ENCODE assay signal across 14 cellular contexts in the genomic region with DNA sequence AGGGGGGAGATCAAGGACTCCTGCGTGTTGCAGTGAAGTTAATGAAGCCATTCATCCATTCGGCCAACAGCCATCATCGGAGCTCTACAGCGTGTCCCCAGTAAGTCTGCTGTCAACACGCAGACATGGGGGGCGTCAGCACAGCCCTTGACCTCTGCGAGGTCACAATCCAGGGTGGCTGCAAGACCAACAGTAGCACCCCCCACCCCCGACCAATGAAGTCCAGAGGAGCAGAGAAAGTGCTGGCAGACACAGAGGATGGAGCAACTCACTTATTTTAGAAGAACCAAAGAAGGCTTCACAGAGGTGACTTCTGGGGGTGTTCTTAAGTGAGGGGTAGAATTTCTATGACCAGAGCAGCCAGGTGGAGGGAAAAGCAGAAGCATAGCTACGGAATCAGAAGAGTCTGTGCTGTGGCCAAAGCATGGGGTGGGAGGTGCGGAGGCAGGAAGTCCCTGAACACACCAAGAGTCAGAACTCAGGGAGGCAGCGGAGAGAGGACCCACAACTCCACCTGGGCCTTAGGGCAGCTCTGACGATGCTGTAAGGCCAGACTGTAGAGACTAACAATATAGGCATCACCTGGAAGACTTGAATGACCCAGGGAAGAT.
DNase-seq lines count a peak whose midpoint lies in the region; ATAC-seq and TF ChIP-seq lines count a peak whose summit lies in the region.
"Had no signal": no experiment of that assay in that cellular context is flagged by ENCODE, and none has a peak within 500 bp of the region (broad histone marks: within the 10 kb centered on the region; RNA-seq: fewer than 3 reads in every experiment).

No MANE protein-coding gene starts in this region.

- H3K27me3 ChIP-seq in heart left ventricle: no peaks in the 10 kb centered on the region
- no peaks in the 10 kb centered on the region for H3K27me3 ChIP-seq in tibial nerve
- H3K27me3 ChIP-seq: colonic mucosa had no signal

- peak; percentile 53 for DNase-seq in cardiac septum (ENCODE audit: low spot score)
- DNase-seq in heart left ventricle: no peak
- DNase-seq in activated B cell treated with CpG ODN at 0.5 μM for 24 hours: no peak
- no peak for DNase-seq in endothelial cell (ENCODE audit: low spot score)
- DNase-seq in tibial nerve (ENCODE audit: low spot score in 2 of 2): no peak
- DNase-seq in DMS 273 (lab: John Stamatoyannopoulos, UW; ENCODE audit: unreplicated experiment): no peak
- DNase-seq: colonic mucosa, left cardiac atrium, NCI-H187, NCI-H345, RPMI8226 had no signal

- POLR2A ChIA-PET in activated B cell treated with CpG ODN at 0.5 μM for 24 hours (lab: Charles Lee): interaction anchor here (0.5 to 1.4 kb wide), 5 partner anchors 12 to 178 kb away, joined by 3 to 4 read pairs (median 3); no protein-coding TSS in a partner anchor

- H3K9me3 ChIP-seq in heart left ventricle (no peaks in the 10 kb centered on the region), tibial nerve (no peaks in the 10 kb centered on the region)
- H3K9me3 ChIP-seq: colonic mucosa had no signal

- peak overlapping the region in 2 of 12 donors; percentile 8 to 42 for H3K27ac ChIP-seq in heart left ventricle
- H3K27ac ChIP-seq in tibial nerve: peak overlapping the region in 3 of 4 donors; percentile 71 to 89 (median 77)
- H3K27ac ChIP-seq: colonic mucosa had no signal

- WGBS in heart left ventricle, 4 donors: 78 to 85% (median 81%) methylated on average over 12 of the region's 12 CpGs
- 76 to 79% methylated on average over 12 of the region's 12 CpGs for WGBS in tibial nerve, 2 donors

- H3K27ac Mint-ChIP-seq in activated B cell treated with CpG ODN at 0.5 μM for 24 hours: peak overlapping the region; percentile 41
- peak overlapping the region; percentile 80 for H3K27ac Mint-ChIP-seq in endothelial cell (ENCODE audit: unreplicated experiment)
- H3K27ac Mint-ChIP-seq: mesothelial cell of epicardium had no signal

- H3K9me3 Mint-ChIP-seq in activated B cell treated with CpG ODN at 0.5 μM for 24 hours (no peaks in the 10 kb centered on the region), endothelial cell (ENCODE audit: unreplicated experiment) (no peaks in the 10 kb centered on the region)
- H3K9me3 Mint-ChIP-seq: mesothelial cell of epicardium had no signal

- TF ChIP-seq POLR2A in heart left ventricle (IDR thresholded peaks at IDR 0.05) (no peak), tibial nerve (IDR thresholded peaks at IDR 0.05) (no peak)

- H3K4me3 Mint-ChIP-seq in activated B cell treated with CpG ODN at 0.5 μM for 24 hours (peak overlapping the region; percentile 44), endothelial cell (ENCODE audit: unreplicated experiment) (peak overlapping the region; percentile 21)
- H3K4me3 Mint-ChIP-seq: mesothelial cell of epicardium had no signal

- ATAC-seq in heart left ventricle: no peak
- ATAC-seq in activated B cell treated with CpG ODN at 0.5 μM for 24 hours (ENCODE audit: low read depth): peak; percentile 63
- no peak for ATAC-seq in GM18867 (IDR thresholded peaks at IDR 0.05; ENCODE audit: unreplicated experiment)
- no peak for ATAC-seq in HG03039 (IDR thresholded peaks at IDR 0.05; ENCODE audit: unreplicated experiment)
- ATAC-seq: left cardiac atrium had no signal

- H3K4me1 Mint-ChIP-seq in activated B cell treated with CpG ODN at 0.5 μM for 24 hours (peaks cover 54% of the 10 kb centered on the region), endothelial cell (ENCODE audit: unreplicated experiment) (peaks cover 63% of the 10 kb centered on the region)

- intact Hi-C loops in cardiac septum (cut with DNase I): loop anchor here (5.0 kb wide), 1 partner anchor 106 kb away; no protein-coding TSS in a partner anchor
- intact Hi-C loops in heart left ventricle (cut with DNase I): loop anchor here in 4 of 10 donors (5.0 to 10.0 kb wide), 4 partner anchors 76 to 186 kb away; a partner anchor contains a TSS
- intact Hi-C loops in activated B cell treated with CpG ODN at 0.5 μM for 24 hours (cut with micrococcal nuclease): no loop called here

- no peaks in the 10 kb centered on the region for H3K27me3 Mint-ChIP-seq in activated B cell treated with CpG ODN at 0.5 μM for 24 hours
- peaks cover 22% of the 10 kb centered on the region for H3K27me3 Mint-ChIP-seq in endothelial cell (ENCODE audit: unreplicated experiment)

- CTCF ChIA-PET in activated B cell treated with CpG ODN at 0.5 μM for 24 hours (lab: Charles Lee): no interaction called here

- TF ChIP-seq EP300 in tibial nerve (IDR thresholded peaks at IDR 0.05): no peak

- no peak overlapping the region for H3K4me3 ChIP-seq in heart left ventricle
- H3K4me3 ChIP-seq in tibial nerve: no peak overlapping the region
- H3K4me3 ChIP-seq: colonic mucosa had no signal

- TF ChIP-seq CTCF in heart left ventricle (IDR thresholded peaks at IDR 0.05): no peak
- no peak for TF ChIP-seq CTCF in activated B cell treated with CpG ODN at 0.5 μM for 24 hours (IDR thresholded peaks at IDR 0.05)
- no peak for TF ChIP-seq CTCF in endothelial cell (IDR thresholded peaks at IDR 0.05; ENCODE audit: unreplicated experiment)
- TF ChIP-seq CTCF in tibial nerve (IDR thresholded peaks at IDR 0.05): no peak

- no peaks in the 10 kb centered on the region for H3K36me3 Mint-ChIP-seq in activated B cell treated with CpG ODN at 0.5 μM for 24 hours (ENCODE audit: low read depth)
- no peaks in the 10 kb centered on the region for H3K36me3 Mint-ChIP-seq in endothelial cell (ENCODE audit: low read depth, unreplicated experiment)
- H3K36me3 Mint-ChIP-seq: mesothelial cell of epicardium had no signal

- peaks cover 6 to 59% (median 39%) of the 10 kb centered on the region in 12 donors for H3K4me1 ChIP-seq in heart left ventricle
- peaks cover 0 to 56% (median 30%) of the 10 kb centered on the region in 4 donors for H3K4me1 ChIP-seq in tibial nerve
- H3K4me1 ChIP-seq: colonic mucosa had no signal

- H3K36me3 ChIP-seq in heart left ventricle (no peaks in the 10 kb centered on the region), tibial nerve (no peaks in the 10 kb centered on the region)
- H3K36me3 ChIP-seq: colonic mucosa had no signal
